8 cellular contexts compared by ENCODE assay signal in genomic region chr2:73981081-73981968, GRCh38. TPM values are rescaled to one million over a fixed set of nuclear protein-coding genes. Genes with fewer than 3 reads are reported as not detected.
DNase-seq lines count a peak whose midpoint lies in the region; ATAC-seq and TF ChIP-seq lines count a peak whose summit lies in the region.

No MANE protein-coding gene starts in this region.

- H3K4me2 ChIP-seq in GM23338: peak overlapping the region; percentile 79
- peak overlapping the region; percentile 81 for H3K4me2 ChIP-seq in mesenchymal stem cell (ENCODE audit: low read length, poor library complexity, severe bottlenecking)

- H3K27me3 Mint-ChIP-seq in GM23338 (ENCODE audit: insufficient read depth, low read depth, poor library complexity) (peaks cover 56% of the 10 kb centered on the region), chondrocyte (ENCODE audit: low read depth) (peaks cover 23% of the 10 kb centered on the region)

- no peak overlapping the region for H3K23ac ChIP-seq in mesenchymal stem cell (ENCODE audit: low read length in 2 of 2)

- H3K4me1 ChIP-seq in GM23338 (ENCODE audit: insufficient read depth) (peaks cover 38% of the 10 kb centered on the region), mesenchymal stem cell (ENCODE audit: control insufficient read depth, insufficient read depth, low read depth, low read length) (peaks cover 26% of the 10 kb centered on the region), upper lobe of right lung (peaks cover 58% of the 10 kb centered on the region)

- H3K36me3 ChIP-seq in GM23338 (ENCODE audit: insufficient read depth) (no peaks in the 10 kb centered on the region), mesenchymal stem cell (ENCODE audit: control insufficient read depth in 1 of 2, insufficient read depth in 2 of 2, low read depth in 1 of 2, low read length in 2 of 2) (no peaks in the 10 kb centered on the region), upper lobe of right lung (no peaks in the 10 kb centered on the region)

- H3K14ac ChIP-seq in mesenchymal stem cell (ENCODE audit: low read length in 2 of 2): peak overlapping the region in 1 of 2 experiments; percentile 18

- TF ChIP-seq CTCF in GM23338 (conservative IDR thresholded peaks at IDR 0.05; ENCODE audit: low read depth in 2 of 2): no peak
- TF ChIP-seq CTCF in chondrocyte (IDR thresholded peaks at IDR 0.05): peak; percentile 18
- no peak for TF ChIP-seq CTCF in upper lobe of right lung (IDR thresholded peaks at IDR 0.05)

- peaks cover 7% of the 10 kb centered on the region; the same call in 2 of the 3 replicates for H3K36me3 Mint-ChIP-seq in GM23338 (ENCODE audit: low read depth)
- no peaks in the 10 kb centered on the region for H3K36me3 Mint-ChIP-seq in chondrocyte (ENCODE audit: low read depth)

- peak overlapping the region; percentile 66 for H4K8ac ChIP-seq in mesenchymal stem cell (ENCODE audit: low read length)

- no peak overlapping the region for H3K4ac ChIP-seq in mesenchymal stem cell (ENCODE audit: low read depth in 1 of 2, low read length in 2 of 2)

- peak overlapping the region; percentile 69 for H3K4me3 ChIP-seq in GM23338
- peak overlapping the region; percentile 14 to 74 for H3K4me3 ChIP-seq in mesenchymal stem cell (ENCODE audit: insufficient read depth in 1 of 2, low read depth in 1 of 2, low read length in 2 of 2)
- peak overlapping the region; percentile 44 for H3K4me3 ChIP-seq in upper lobe of right lung

- no peak overlapping the region for H2BK5ac ChIP-seq in mesenchymal stem cell (ENCODE audit: low read depth, low read length, poor library complexity, severe bottlenecking)

- no peak overlapping the region for H2AK5ac ChIP-seq in mesenchymal stem cell (ENCODE audit: low read length, severe bottlenecking)

- peaks cover 6% of the 10 kb centered on the region for H3K79me1 ChIP-seq in mesenchymal stem cell (replicated peaks; ENCODE audit: low read length, poor library complexity, severe bottlenecking)

- H2BK120ac ChIP-seq in mesenchymal stem cell (ENCODE audit: low read depth, low read length): no peak overlapping the region

- peaks cover 25% of the 10 kb centered on the region for H3F3A ChIP-seq in GM23338 (replicated peaks; ENCODE audit: low read depth)

- H3K9me3 Mint-ChIP-seq in GM23338 (no peaks in the 10 kb centered on the region), chondrocyte (ENCODE audit: low read depth) (no peaks in the 10 kb centered on the region)

- H3K27me3 ChIP-seq in GM23338 (ENCODE audit: insufficient read depth) (peaks cover 59% of the 10 kb centered on the region), mesenchymal stem cell (ENCODE audit: control insufficient read depth in 1 of 2, insufficient read depth in 1 of 2, low read length in 2 of 2) (peaks cover 8% of the 10 kb centered on the region in 2 experiments), upper lobe of right lung (no peaks in the 10 kb centered on the region)

- intact Hi-C loops in upper lobe of right lung (cut with DNase I): no loop called here

- H3K9ac ChIP-seq in mesenchymal stem cell (ENCODE audit: low read length): peak overlapping the region; percentile 63

- H3K4me3 Mint-ChIP-seq in GM23338 (peak overlapping the region; percentile 82), chondrocyte (ENCODE audit: unreplicated experiment) (peak overlapping the region; percentile 61)

- peak overlapping the region; percentile 36 for H2BK15ac ChIP-seq in mesenchymal stem cell (ENCODE audit: low read depth, poor library complexity, severe bottlenecking)

- peak; percentile 72 for ATAC-seq in GM23338
- ATAC-seq in upper lobe of right lung: peak; percentile 17
- no peak for ATAC-seq in HG03039 (IDR thresholded peaks at IDR 0.05; ENCODE audit: unreplicated experiment)
- no peak for ATAC-seq in GM19395 (IDR thresholded peaks at IDR 0.05; ENCODE audit: unreplicated experiment)

- H2AFZ ChIP-seq in GM23338 (peak overlapping the region; percentile 90), mesenchymal stem cell (ENCODE audit: low read depth, low read length) (no peak overlapping the region)

- WGBS in mesenchymal stem cell: 12% methylated on average over 30 of the region's 31 CpGs

- no peaks in the 10 kb centered on the region for H4K20me1 ChIP-seq in GM23338 (replicated peaks; ENCODE audit: insufficient read depth)

- no peaks in the 10 kb centered on the region for H3K9me2 ChIP-seq in GM23338 (ENCODE audit: insufficient read depth)

- H3K27ac ChIP-seq in GM23338 (ENCODE audit: low read depth) (no peak overlapping the region), mesenchymal stem cell (ENCODE audit: low read length, poor library complexity, severe bottlenecking) (no peak overlapping the region), upper lobe of right lung (peak overlapping the region; percentile 44)

- peak overlapping the region; percentile 3 to 21 for H2BK12ac ChIP-seq in mesenchymal stem cell (ENCODE audit: low read length in 2 of 2)

- H3K27ac Mint-ChIP-seq in GM23338: no peak overlapping the region
- no peak overlapping the region for H3K27ac Mint-ChIP-seq in chondrocyte (ENCODE audit: unreplicated experiment)

- H3K79me2 ChIP-seq in GM23338 (replicated peaks; ENCODE audit: insufficient read depth): peaks cover 7% of the 10 kb centered on the region

- H3K9me3 ChIP-seq in mesenchymal stem cell (ENCODE audit: control insufficient read depth, low read length): no peaks in the 10 kb centered on the region
- H3K9me3 ChIP-seq in upper lobe of right lung: no peaks in the 10 kb centered on the region

- peak overlapping the region in 1 of 2 experiments; percentile 46 for H3K18ac ChIP-seq in mesenchymal stem cell (ENCODE audit: low read depth in 1 of 2, low read length in 2 of 2)

- peak; percentile 43 for DNase-seq in EL
- peak; percentile 88 for DNase-seq in GM23338 (ENCODE audit: low spot score)
- peak; percentile 71 for DNase-seq in RKO (ENCODE audit: low spot score)
- DNase-seq in chondrocyte (ENCODE audit: low spot score): no peak
- no peak for DNase-seq in mesenchymal stem cell
- DNase-seq in upper lobe of right lung: peak; percentile 84

- no peak overlapping the region for H4K91ac ChIP-seq in mesenchymal stem cell (ENCODE audit: low read length)

- H3K4me1 Mint-ChIP-seq in GM23338 (peaks cover 49% of the 10 kb centered on the region), chondrocyte (ENCODE audit: low read depth) (peaks cover 41% of the 10 kb centered on the region)

TF ChIP-seq in GM23338, 12 proteins besides CTCF, POLR2A, EP300 and RAD21:
- TF ChIP-seq ETS1 (IDR thresholded peaks at IDR 0.05): no peak
- TF ChIP-seq POLR2AphosphoS5 (IDR thresholded peaks at IDR 0.05; ENCODE audit: low read depth): peak; percentile 40

RNA-seq across cellular contexts. Expression of gene TET3, which starts 3.4 kb away (rescaled TPM):
- 18.3 and 19.9 TPM in 2 replicates for total RNA-seq in GM23338 (2014; rRNA removed; shearing (Covaris generic))
- polyA plus RNA-seq in GM23338 (2016; fragmentation: Nextera tagmentation; extraction: Ambion mirVana): 3.6 and 3.8 TPM in 2 replicates
- total RNA-seq in chondrocyte (13.1 to 32.2 TPM (median 31.8 TPM) in 3 replicates), upper lobe of right lung (19.9 TPM)
- polyA plus RNA-seq in mesenchymal stem cell (2013, experiment 1 of 2): 3.7 TPM
- 3.4 TPM for polyA plus RNA-seq in mesenchymal stem cell (2013, experiment 2 of 2)

RNA-seq across cellular contexts. Expression of gene DGUOK, which starts 54.6 kb away (rescaled TPM):
- 57.2 and 68.4 TPM in 2 replicates for total RNA-seq in GM23338 (2014; rRNA removed; shearing (Covaris generic))
- polyA plus RNA-seq in GM23338 (2016; fragmentation: Nextera tagmentation; extraction: Ambion mirVana): 287 and 292 TPM in 2 replicates
- total RNA-seq in chondrocyte: 58.1 to 60.8 TPM (median 58.9 TPM) in 3 replicates
- polyA plus RNA-seq in mesenchymal stem cell (2013, experiment 1 of 2): 115 TPM
- polyA plus RNA-seq in mesenchymal stem cell (2013, experiment 2 of 2): 112 TPM
- 34.4 TPM for total RNA-seq in upper lobe of right lung

Comparison
In these comparisons a context has a peak if more than half of its experiments do, and no peak if none do; other contexts are left out.
1. DNase-seq: peak in EL (single experiment), GM23338 (single experiment), RKO (single experiment) and upper lobe of right lung (single experiment); none in chondrocyte (single experiment) and mesenchymal stem cell (single experiment).
2. ATAC-seq: peak in GM23338 (single experiment) and upper lobe of right lung (single experiment); none in HG03039 (single experiment) and GM19395 (single experiment).
3. Peak in every context shown above with its lines, with median percentiles within 50 percentile points of each other: H3K4me3 ChIP-seq.